18 cellular contexts compared by ENCODE assay signal in genomic region chr4:95231713-95232112, GRCh38.
"Had no signal": no experiment of that assay in that cellular context is flagged by ENCODE, and none has a peak within 500 bp of the region (broad histone marks: within the 10 kb centered on the region; RNA-seq: fewer than 3 reads in every experiment).

No MANE protein-coding gene starts in this region.

- H3K27me3 ChIP-seq: cardiac muscle cell, gastroesophageal sphincter had no signal

- H3K4me1 ChIP-seq: gastroesophageal sphincter had no signal

- H3K9me3 ChIP-seq: gastroesophageal sphincter had no signal

- H3K36me3 ChIP-seq: cardiac muscle cell, gastroesophageal sphincter had no signal

- ATAC-seq: activated CD4-positive, alpha-beta T cell treated with anti-CD3 and anti-CD28 coated beads for 36 hours; activated CD8-positive, alpha-beta T cell treated with anti-CD3 and anti-CD28 coated beads, Interleukin-2, amount 10 ng/mL, durations not matched to agents 7 days and 5 days; activated naive CD8-positive, alpha-beta T cell treated with anti-CD3 and anti-CD28 coated beads, Interleukin-2, amount 50 U/mL, for 24 hours; gastroesophageal sphincter; naive thymus-derived CD8-positive, alpha-beta T cell; right cardiac atrium; stimulated activated memory B cell treated with anti-CD40 and anti-IgM and Interleukin-4, amounts not matched to agents 10 μg/mL and 1 μg/mL and 100 μg/mL, for 72 hours had no signal

- H3K27ac ChIP-seq: cardiac muscle cell, epithelial cell of prostate, gastroesophageal sphincter, VCaP had no signal

- H3K4me2 ChIP-seq: smooth muscle cell had no signal

- H3K4me3 ChIP-seq: cardiac muscle cell, gastroesophageal sphincter, lung, smooth muscle cell had no signal

- DNase-seq: activated CD4-positive, alpha-beta T cell treated with anti-CD3 and anti-CD28 coated beads for 36 hours; activated CD8-positive, alpha-beta memory T cell treated with anti-CD3 and anti-CD28 coated beads, Interleukin-2, amount 50 U/mL, for 48 hours; activated CD8-positive, alpha-beta T cell treated with anti-CD3 and anti-CD28 coated beads, Interleukin-2, amount 10 ng/mL, durations not matched to agents 7 days and 5 days; activated naive CD4-positive, alpha-beta T cell treated with Interleukin-2 at 50 U/mL for 16 hours; activated naive CD8-positive, alpha-beta T cell treated with anti-CD3 and anti-CD28 coated beads, Interleukin-2, amount 50 U/mL, for 24 hours; cortex of kidney; effector memory CD4-positive, alpha-beta T cell; kidney glomerular epithelial cell; naive thymus-derived CD8-positive, alpha-beta T cell; right cardiac atrium; trophoblast cell had no signal
